In genomic region chr6:151719070-151719469, GRCh38 we compare ENCODE assay signal across 1 cellular context.
TF ChIP-seq lines count a peak whose summit lies in the region.

No MANE protein-coding gene starts in this region.

TF ChIP-seq in GM23338, 12 proteins besides CTCF, POLR2A, EP300 and RAD21 (continued from another document):
- no peak for TF ChIP-seq ZNF462 (CRISPR knock-in tag; IDR thresholded peaks at IDR 0.05)
- no peak for TF ChIP-seq POLR2AphosphoS5 (IDR thresholded peaks at IDR 0.05; ENCODE audit: low read depth)
- no peak for TF ChIP-seq STAT1 (IDR thresholded peaks at IDR 0.05; ENCODE audit: unreplicated experiment)
- no peak for TF ChIP-seq ZNF331 (CRISPR knock-in tag; IDR thresholded peaks at IDR 0.05; ENCODE audit: low read depth)
- TF ChIP-seq CREB1 (CRISPR knock-in tag; IDR thresholded peaks at IDR 0.05; ENCODE audit: low read depth) = no peak
- TF ChIP-seq ZNF114 (CRISPR knock-in tag; IDR thresholded peaks at IDR 0.05) = no peak
